ENCODE assay signal across 11 cellular contexts in genomic region chr10:78981257-78981969, GRCh38.
DNase-seq lines count a peak whose midpoint lies in the region; ATAC-seq and TF ChIP-seq lines count a peak whose summit lies in the region.
"Had no signal": no experiment of that assay in that cellular context is flagged by ENCODE, and none has a peak within 500 bp of the region (broad histone marks: within the 10 kb centered on the region; RNA-seq: fewer than 3 reads in every experiment).

No MANE protein-coding gene starts in this region.

- ATAC-seq in GM21723 (IDR thresholded peaks at IDR 0.05; ENCODE audit: unreplicated experiment) (peak; percentile 90), natural killer cell (peak; percentile 41 to 87 (median 85)), gastroesophageal sphincter (no peak)

- H3K9me2 ChIP-seq in MM.1S (replicated peaks; ENCODE audit: insufficient read depth, low read length) = no peaks in the 10 kb centered on the region

- H3K36me3 ChIP-seq in MM.1S (replicated peaks; ENCODE audit: insufficient read depth, low read length) = no peaks in the 10 kb centered on the region
- H3K36me3 ChIP-seq in gastroesophageal sphincter = no peaks in the 10 kb centered on the region
- H3K36me3 ChIP-seq: esophagus muscularis mucosa, left ventricle myocardium inferior had no signal

- no peak overlapping the region for H3K9ac ChIP-seq in MM.1S (ENCODE audit: low read length)

- peak overlapping the region; percentile 41; the same call in 1 of the 2 replicates for H3K4me2 ChIP-seq in MM.1S (ENCODE audit: low read depth, low read length)

- no peaks in the 10 kb centered on the region for H3K36me3 Mint-ChIP-seq in natural killer cell

- no peak for TF ChIP-seq POLR2A in gastroesophageal sphincter (IDR thresholded peaks at IDR 0.05)

- no peaks in the 10 kb centered on the region for H3K9me3 ChIP-seq in MM.1S (replicated peaks; ENCODE audit: insufficient read depth, low read length)
- H3K9me3 ChIP-seq in gastroesophageal sphincter = no peaks in the 10 kb centered on the region
- H3K9me3 ChIP-seq: esophagus muscularis mucosa, left ventricle myocardium inferior had no signal

- H3K27ac ChIP-seq in MM.1S (ENCODE audit: low read length) = peak overlapping the region; percentile 24; the same call in 1 of the 2 replicates
- H3K27ac ChIP-seq in gastroesophageal sphincter = no peak overlapping the region
- H3K27ac ChIP-seq: esophagus muscularis mucosa, left ventricle myocardium inferior had no signal

- WGBS in gastroesophageal sphincter (ENCODE audit: low coverage in 1 of 2), 2 donors = 58% methylated on average over 4 of the region's 6 CpGs; no CpG with 5 or more reads in 1 of the 2 donors

- H3K4me1 ChIP-seq in MM.1S (ENCODE audit: low read length) (peaks cover 10% of the 10 kb centered on the region), gastroesophageal sphincter (peaks cover 0 to 35% (median 0%) of the 10 kb centered on the region in 3 donors)

- H3K4me1 Mint-ChIP-seq in natural killer cell = peaks cover 0 to 17% of the 10 kb centered on the region in 2 donors

- intact Hi-C loops in natural killer cell (cut with micrococcal nuclease) = no loop called here

- TF ChIP-seq CTCF in MM.1S (IDR thresholded peaks at IDR 0.05; ENCODE audit: low read length) = no peak
- TF ChIP-seq CTCF in natural killer cell (IDR thresholded peaks at IDR 0.05) = no peak
- no peak for TF ChIP-seq CTCF in gastroesophageal sphincter (IDR thresholded peaks at IDR 0.05)

- H2AFZ ChIP-seq in MM.1S (ENCODE audit: low read length) = peak overlapping the region; percentile 59

- peak; percentile 68 for DNase-seq in activated effector memory CD4-positive, alpha-beta T cell treated with anti-CD3 and anti-CD28 coated beads, Interleukin-2, amount 50 U/mL, for 16 hours
- DNase-seq in activated effector memory CD4-positive, alpha-beta T cell treated with Interleukin-2 at 50 U/mL for 16 hours = no peak
- DNase-seq in MM.1S (peak; percentile 63), natural killer cell (no peak), DMS153 (lab: John Stamatoyannopoulos, UW) (no peak), NCI-H1694 (lab: John Stamatoyannopoulos, UW) (no peak)
- DNase-seq: amniotic stem cell had no signal

- H3K4me3 ChIP-seq in MM.1S (ENCODE audit: low read length) (no peak overlapping the region), gastroesophageal sphincter (no peak overlapping the region)
- H3K4me3 ChIP-seq: esophagus muscularis mucosa, left ventricle myocardium inferior had no signal

- H3K4me3 Mint-ChIP-seq in natural killer cell = no peak overlapping the region

- peak overlapping the region in 1 of 2 donors; percentile 41 for H3K27ac Mint-ChIP-seq in natural killer cell

- H4K20me1 ChIP-seq in MM.1S (ENCODE audit: insufficient read depth, low read length) = no peaks in the 10 kb centered on the region

- no peaks in the 10 kb centered on the region for H3F3A ChIP-seq in MM.1S (ENCODE audit: insufficient read depth, low read length)

- no peak for TF ChIP-seq EP300 in gastroesophageal sphincter (IDR thresholded peaks at IDR 0.05)

- peaks cover 11 to 12% of the 10 kb centered on the region in 2 donors for H3K27me3 Mint-ChIP-seq in natural killer cell (ENCODE audit: low read depth in 2 of 2)

- H3K27me3 ChIP-seq in MM.1S (replicated peaks; ENCODE audit: insufficient read depth, low read length) = no peaks in the 10 kb centered on the region
- no peaks in the 10 kb centered on the region for H3K27me3 ChIP-seq in gastroesophageal sphincter
- H3K27me3 ChIP-seq: esophagus muscularis mucosa had no signal

- no peaks in the 10 kb centered on the region for H3K79me2 ChIP-seq in MM.1S (ENCODE audit: low read length)

- no peaks in the 10 kb centered on the region for H3K9me3 Mint-ChIP-seq in natural killer cell

Comparison
In these comparisons a context has a peak if more than half of its experiments do, and no peak if none do; other contexts are left out.
1. DNase-seq: peak in activated effector memory CD4-positive, alpha-beta T cell treated with anti-CD3 and anti-CD28 coated beads, Interleukin-2, amount 50 U/mL, for 16 hours (single experiment) and MM.1S (single experiment); none in activated effector memory CD4-positive, alpha-beta T cell treated with Interleukin-2 at 50 U/mL for 16 hours (single experiment), natural killer cell (single experiment), DMS153 (single experiment) and NCI-H1694 (single experiment).